25 cellular contexts compared by ENCODE assay signal in genomic region chr9:121135642-121136041, GRCh38.
"Had no signal": no experiment of that assay in that cellular context is flagged by ENCODE, and none has a peak within 500 bp of the region (broad histone marks: within the 10 kb centered on the region; RNA-seq: fewer than 3 reads in every experiment).

No MANE protein-coding gene starts in this region.

- H3K27ac ChIP-seq: breast epithelium, esophagus muscularis mucosa, foreskin keratinocyte, heart left ventricle, left ventricle myocardium inferior, ovary, right lobe of liver, testis, transverse colon had no signal

- H3K9me3 Mint-ChIP-seq: endodermal cell had no signal

- H3K9me3 ChIP-seq: breast epithelium, esophagus muscularis mucosa, heart left ventricle, left ventricle myocardium inferior, mucosa of descending colon, ovary, right lobe of liver, testis, transverse colon had no signal

- DNase-seq: activated CD4-positive, alpha-beta T cell treated with anti-CD3 and anti-CD28 coated beads for 36 hours; activated CD4-positive, alpha-beta T cell treated with anti-CD3 and anti-CD28 coated beads, Interleukin-2, amount 50 U/mL, for 48 hours; activated CD4-positive, CD25-positive, alpha-beta regulatory T cell; activated CD8-positive, alpha-beta memory T cell treated with anti-CD3 and anti-CD28 coated beads, Interleukin-2, amount 50 U/mL, for 48 hours; activated naive CD4-positive, alpha-beta T cell treated with Interleukin-2 at 50 U/mL for 16 hours; activated T-cell treated with anti-CD3 and anti-CD28 coated beads, Interleukin-2, amount 50 U/mL, for 4 hours; central memory CD4-positive, alpha-beta T cell; endodermal cell; foreskin keratinocyte; heart left ventricle; hypothalamus; left ventricle myocardium inferior; mucosa of descending colon; nephron progenitor cell; ovary; right lobe of liver; stimulated activated CD4-positive, alpha-beta T cell treated with anti-CD3 and anti-CD28 coated beads, Interleukin-2, amount 100 ng/mL, for 48 hours; stimulated activated naive CD8-positive, alpha-beta T cell treated with anti-CD3 and anti-CD28 coated beads, Interleukin-15, Interleukin-2, amounts not matched to agents 100 U/mL and 50 U/mL, for 24 hours; SW 1271; testis; transverse colon had no signal

- H3K27me3 Mint-ChIP-seq: activated CD4-positive, alpha-beta T cell treated with anti-CD3 and anti-CD28 coated beads for 36 hours; progenitor cell of endocrine pancreas had no signal

- H3K36me3 ChIP-seq: breast epithelium, ovary had no signal

- ATAC-seq: activated CD4-positive, alpha-beta T cell treated with anti-CD3 and anti-CD28 coated beads for 36 hours; activated T-cell treated with anti-CD3 and anti-CD28 coated beads, Interleukin-2, amount 50 U/mL, for 4 hours; foreskin keratinocyte; heart left ventricle; mucosa of descending colon; right lobe of liver; stimulated activated naive CD8-positive, alpha-beta T cell treated with anti-CD3 and anti-CD28 coated beads, Interleukin-15, Interleukin-2, amounts not matched to agents 100 U/mL and 50 U/mL, for 24 hours had no signal

- H3K27me3 ChIP-seq: breast epithelium, esophagus muscularis mucosa, foreskin keratinocyte, heart left ventricle, ovary, right lobe of liver, testis, transverse colon had no signal

- H3K27ac Mint-ChIP-seq: activated CD4-positive, alpha-beta T cell treated with anti-CD3 and anti-CD28 coated beads for 36 hours; endodermal cell; nephron progenitor cell; progenitor cell of endocrine pancreas had no signal

- H3K4me3 Mint-ChIP-seq: activated CD4-positive, alpha-beta T cell treated with anti-CD3 and anti-CD28 coated beads for 36 hours; activated T-cell treated with anti-CD3 and anti-CD28 coated beads, Interleukin-2, amount 50 U/mL, for 4 hours; endodermal cell; nephron progenitor cell had no signal

- H3K4me3 ChIP-seq: breast epithelium, esophagus muscularis mucosa, heart left ventricle, left ventricle myocardium inferior, lung, mucosa of descending colon, ovary, right lobe of liver, testis, transverse colon had no signal

- H3K4me1 ChIP-seq: breast epithelium, esophagus muscularis mucosa, left ventricle myocardium inferior, right lobe of liver, testis had no signal
